ENCODE assay signal across 17 cellular contexts in genomic region chr1:6683434-6683833, GRCh38. TPM values are rescaled to one million over a fixed set of nuclear protein-coding genes. Genes with fewer than 3 reads are reported as not detected.
DNase-seq lines count a peak whose midpoint lies in the region; ATAC-seq and TF ChIP-seq lines count a peak whose summit lies in the region.
"Had no signal": no experiment of that assay in that cellular context is flagged by ENCODE, and none has a peak within 500 bp of the region (broad histone marks: within the 10 kb centered on the region; RNA-seq: fewer than 3 reads in every experiment).

No MANE protein-coding gene starts in this region.

- H3K4me1 Mint-ChIP-seq in activated CD4-positive, alpha-beta memory T cell treated with anti-CD3 and anti-CD28 coated beads for 36 hours (ENCODE audit: low read depth) = peaks cover 9% of the 10 kb centered on the region
- peaks cover 5% of the 10 kb centered on the region for H3K4me1 Mint-ChIP-seq in activated CD4-positive, alpha-beta memory T cell treated with anti-CD3 and anti-CD28 coated beads, Interleukin-2, amount 10 ng/mL, durations not matched to agents 7 days and 5 days
- peaks cover 23% of the 10 kb centered on the region for H3K4me1 Mint-ChIP-seq in activated T-helper 17 cell treated with anti-CD3 and anti-CD28 coated beads, Interleukin-2, amount 50 U/mL, for 72 hours
- peaks cover 11% of the 10 kb centered on the region for H3K4me1 Mint-ChIP-seq in stimulated activated effector memory CD8-positive, alpha-beta T cell treated with anti-CD3 and anti-CD28 coated beads, Interleukin-12 subunit alpha, Interleukin-12 subunit beta, amount 100 ng/mL, for 72 hours

- H3K4me3 Mint-ChIP-seq in activated CD4-positive, alpha-beta memory T cell treated with anti-CD3 and anti-CD28 coated beads for 36 hours = no peak overlapping the region
- no peak overlapping the region for H3K4me3 Mint-ChIP-seq in activated CD4-positive, alpha-beta memory T cell treated with anti-CD3 and anti-CD28 coated beads, Interleukin-2, amount 10 ng/mL, durations not matched to agents 7 days and 5 days
- no peak overlapping the region for H3K4me3 Mint-ChIP-seq in activated T-helper 17 cell treated with anti-CD3 and anti-CD28 coated beads, Interleukin-2, amount 50 U/mL, for 72 hours
- no peak overlapping the region for H3K4me3 Mint-ChIP-seq in stimulated activated effector memory CD8-positive, alpha-beta T cell treated with anti-CD3 and anti-CD28 coated beads, Interleukin-12 subunit alpha, Interleukin-12 subunit beta, amount 100 ng/mL, for 72 hours
- H3K4me3 Mint-ChIP-seq: CD4-positive, CD25-positive, alpha-beta regulatory T cell; GM23338; H9 had no signal

- peak; percentile 62 for ATAC-seq in activated T-helper 17 cell treated with anti-CD3 and anti-CD28 coated beads, Interleukin-2, amount 50 U/mL, for 72 hours (replicated peaks)
- peak; percentile 76 for ATAC-seq in stimulated activated effector memory CD8-positive, alpha-beta T cell treated with anti-CD3 and anti-CD28 coated beads, Interleukin-12 subunit alpha, Interleukin-12 subunit beta, amount 100 ng/mL, for 72 hours
- ATAC-seq in HG03045 (IDR thresholded peaks at IDR 0.05; ENCODE audit: unreplicated experiment) = no peak
- ATAC-seq: GM23338 had no signal

- intact Hi-C loops in activated CD4-positive, alpha-beta memory T cell treated with anti-CD3 and anti-CD28 coated beads for 36 hours (cut with micrococcal nuclease) = no loop called here

- POLR2A ChIA-PET in activated CD4-positive, alpha-beta memory T cell treated with anti-CD3 and anti-CD28 coated beads for 36 hours (lab: Charles Lee) = interaction anchor here (1.1 kb wide), 1 partner anchor 18 kb away, joined by 4 read pairs; the partner anchor contains the start of gene DNAJC11
- POLR2A ChIA-PET in activated CD4-positive, alpha-beta memory T cell treated with anti-CD3 and anti-CD28 coated beads, Interleukin-2, amount 10 ng/mL, durations not matched to agents 7 days and 5 days (lab: Charles Lee) = no interaction called here

- no peak overlapping the region for H3K4me3 ChIP-seq in GM12865 (ENCODE audit: low read depth, low read length)
- no peak overlapping the region for H3K4me3 ChIP-seq in tibial nerve
- H3K4me3 ChIP-seq: BLaER1, GM23338 had no signal

- no peaks in the 10 kb centered on the region for H3K9me3 Mint-ChIP-seq in activated CD4-positive, alpha-beta memory T cell treated with anti-CD3 and anti-CD28 coated beads for 36 hours
- H3K9me3 Mint-ChIP-seq in activated CD4-positive, alpha-beta memory T cell treated with anti-CD3 and anti-CD28 coated beads, Interleukin-2, amount 10 ng/mL, durations not matched to agents 7 days and 5 days = no peaks in the 10 kb centered on the region
- H3K9me3 Mint-ChIP-seq in activated T-helper 17 cell treated with anti-CD3 and anti-CD28 coated beads, Interleukin-2, amount 50 U/mL, for 72 hours = no peaks in the 10 kb centered on the region
- H3K9me3 Mint-ChIP-seq in stimulated activated effector memory CD8-positive, alpha-beta T cell treated with anti-CD3 and anti-CD28 coated beads, Interleukin-12 subunit alpha, Interleukin-12 subunit beta, amount 100 ng/mL, for 72 hours = no peaks in the 10 kb centered on the region
- H3K9me3 Mint-ChIP-seq: GM23338, H9 had no signal

- H3K27me3 Mint-ChIP-seq in activated CD4-positive, alpha-beta memory T cell treated with anti-CD3 and anti-CD28 coated beads for 36 hours = no peaks in the 10 kb centered on the region
- no peaks in the 10 kb centered on the region for H3K27me3 Mint-ChIP-seq in activated CD4-positive, alpha-beta memory T cell treated with anti-CD3 and anti-CD28 coated beads, Interleukin-2, amount 10 ng/mL, durations not matched to agents 7 days and 5 days
- H3K27me3 Mint-ChIP-seq in activated T-helper 17 cell treated with anti-CD3 and anti-CD28 coated beads, Interleukin-2, amount 50 U/mL, for 72 hours = no peaks in the 10 kb centered on the region
- H3K27me3 Mint-ChIP-seq: CD4-positive, CD25-positive, alpha-beta regulatory T cell had no signal

- H3K27ac Mint-ChIP-seq in activated CD4-positive, alpha-beta memory T cell treated with anti-CD3 and anti-CD28 coated beads for 36 hours = no peak overlapping the region
- no peak overlapping the region for H3K27ac Mint-ChIP-seq in activated CD4-positive, alpha-beta memory T cell treated with anti-CD3 and anti-CD28 coated beads, Interleukin-2, amount 10 ng/mL, durations not matched to agents 7 days and 5 days
- peak overlapping the region; percentile 20 for H3K27ac Mint-ChIP-seq in activated T-helper 17 cell treated with anti-CD3 and anti-CD28 coated beads, Interleukin-2, amount 50 U/mL, for 72 hours
- H3K27ac Mint-ChIP-seq in stimulated activated effector memory CD8-positive, alpha-beta T cell treated with anti-CD3 and anti-CD28 coated beads, Interleukin-12 subunit alpha, Interleukin-12 subunit beta, amount 100 ng/mL, for 72 hours = no peak overlapping the region
- H3K27ac Mint-ChIP-seq: GM23338, H9 had no signal

- no peaks in the 10 kb centered on the region for H3K4me1 ChIP-seq in tibial nerve
- H3K4me1 ChIP-seq: BLaER1 had no signal

- no peak for TF ChIP-seq POLR2A in tibial nerve (IDR thresholded peaks at IDR 0.05)

- no peak for TF ChIP-seq EP300 in tibial nerve (IDR thresholded peaks at IDR 0.05)

- H3K36me3 ChIP-seq in tibial nerve = peaks cover 0 to 29% (median 7%) of the 10 kb centered on the region in 3 donors

- peaks cover 17% of the 10 kb centered on the region for H3K36me3 Mint-ChIP-seq in activated CD4-positive, alpha-beta memory T cell treated with anti-CD3 and anti-CD28 coated beads for 36 hours
- peaks cover 14% of the 10 kb centered on the region for H3K36me3 Mint-ChIP-seq in activated CD4-positive, alpha-beta memory T cell treated with anti-CD3 and anti-CD28 coated beads, Interleukin-2, amount 10 ng/mL, durations not matched to agents 7 days and 5 days (ENCODE audit: low read depth)
- H3K36me3 Mint-ChIP-seq in activated T-helper 17 cell treated with anti-CD3 and anti-CD28 coated beads, Interleukin-2, amount 50 U/mL, for 72 hours (ENCODE audit: low read depth) = peaks cover 28% of the 10 kb centered on the region
- peaks cover 31% of the 10 kb centered on the region for H3K36me3 Mint-ChIP-seq in stimulated activated effector memory CD8-positive, alpha-beta T cell treated with anti-CD3 and anti-CD28 coated beads, Interleukin-12 subunit alpha, Interleukin-12 subunit beta, amount 100 ng/mL, for 72 hours

- no peak overlapping the region for H3K27ac ChIP-seq in tibial nerve
- H3K27ac ChIP-seq: BLaER1, KMS-11 had no signal

- no peaks in the 10 kb centered on the region for H3K9me3 ChIP-seq in tibial nerve
- H3K9me3 ChIP-seq: BLaER1 had no signal

- no peaks in the 10 kb centered on the region for H3K27me3 ChIP-seq in tibial nerve
- H3K27me3 ChIP-seq: BLaER1 had no signal

- 91 to 93% methylated on average over 3 of the region's 3 CpGs for WGBS in tibial nerve, 2 donors

- DNase-seq in activated CD4-positive, alpha-beta memory T cell treated with anti-CD3 and anti-CD28 coated beads for 36 hours = peak; percentile 27
- DNase-seq in activated CD4-positive, alpha-beta memory T cell treated with anti-CD3 and anti-CD28 coated beads, Interleukin-2, amount 10 ng/mL, durations not matched to agents 7 days and 5 days = no peak
- DNase-seq in GM12865 (ENCODE audit: low read depth) (peak; percentile 58), tibial nerve (ENCODE audit: low spot score in 2 of 2) (no peak)
- DNase-seq in stimulated activated effector memory CD8-positive, alpha-beta T cell treated with anti-CD3 and anti-CD28 coated beads, Interleukin-12 subunit alpha, Interleukin-12 subunit beta, amount 100 ng/mL, for 72 hours (ENCODE audit: low spot score in 2 of 2) = no peak
- DNase-seq: CD4-positive, CD25-positive, alpha-beta regulatory T cell; H9; MM.1S; NCI-H2029; NCI-H446; NCI-H524 treated with DMSO at 0.1 percent for 48 hours; NCI-H774 had no signal

- no peak for TF ChIP-seq CTCF in GM12865 (IDR thresholded peaks at IDR 0.05; ENCODE audit: insufficient read depth, low read depth, low read length, missing control alignments)
- TF ChIP-seq CTCF in tibial nerve (IDR thresholded peaks at IDR 0.05) = no peak

- CTCF ChIA-PET in activated CD4-positive, alpha-beta memory T cell treated with anti-CD3 and anti-CD28 coated beads for 36 hours (lab: Charles Lee) = interaction anchor here (0.9 to 1.2 kb wide), 3 partner anchors 11 to 206 kb away, joined by 3 read pairs; partner anchors contain the start of gene DNAJC11
- CTCF ChIA-PET in activated CD4-positive, alpha-beta memory T cell treated with anti-CD3 and anti-CD28 coated beads, Interleukin-2, amount 10 ng/mL, durations not matched to agents 7 days and 5 days (lab: Charles Lee) = interaction anchor here (0.6 to 1.1 kb wide), 2 partner anchors 11 to 37 kb away, joined by 3 to 5 read pairs; no protein-coding TSS in a partner anchor

RNA-seq across cellular contexts. Expression of gene DNAJC11, which starts 18.2 kb away (rescaled TPM):
- total RNA-seq in activated CD4-positive, alpha-beta memory T cell treated with anti-CD3 and anti-CD28 coated beads for 36 hours = 10 to 100 TPM; 35.5 to 38.3 TPM
- 10 to 100 TPM; 27.4 to 27.9 TPM for total RNA-seq in activated CD4-positive, alpha-beta memory T cell treated with anti-CD3 and anti-CD28 coated beads, Interleukin-2, amount 10 ng/mL, durations not matched to agents 7 days and 5 days
- 10 to 100 TPM; 30.6 to 70.5 TPM for total RNA-seq in activated T-helper 17 cell treated with anti-CD3 and anti-CD28 coated beads, Interleukin-2, amount 50 U/mL, for 72 hours
- 10 to 100 TPM; 24.9 to 36.9 (median 31.7) TPM for total RNA-seq in tibial nerve

RNA-seq across cellular contexts. Expression of gene THAP3, which starts 58.8 kb away (rescaled TPM):
- total RNA-seq in activated CD4-positive, alpha-beta memory T cell treated with anti-CD3 and anti-CD28 coated beads for 36 hours = 10 to 100 TPM; 22.8 TPM
- total RNA-seq in activated CD4-positive, alpha-beta memory T cell treated with anti-CD3 and anti-CD28 coated beads, Interleukin-2, amount 10 ng/mL, durations not matched to agents 7 days and 5 days = 10 to 100 TPM; 23.7 to 24.1 TPM
- total RNA-seq in activated T-helper 17 cell treated with anti-CD3 and anti-CD28 coated beads, Interleukin-2, amount 50 U/mL, for 72 hours = 10 to 100 TPM; 19.3 to 34.6 TPM
- 10 to 100 TPM; 35.0 to 39.8 (median 37.1) TPM for total RNA-seq in tibial nerve

Comparison
In these comparisons a context has a peak if more than half of its experiments do, and no peak if none do; other contexts are left out.
1. DNase-seq: peak in activated CD4-positive, alpha-beta memory T cell treated with anti-CD3 and anti-CD28 coated beads for 36 hours (single experiment) and GM12865 (single experiment); none in activated CD4-positive, alpha-beta memory T cell treated with anti-CD3 and anti-CD28 coated beads, Interleukin-2, amount 10 ng/mL, durations not matched to agents 7 days and 5 days (single experiment), stimulated activated effector memory CD8-positive, alpha-beta T cell treated with anti-CD3 and anti-CD28 coated beads, Interleukin-12 subunit alpha, Interleukin-12 subunit beta, amount 100 ng/mL, for 72 hours (0 of 2) and tibial nerve (0 of 2).